2 cellular contexts compared by ENCODE assay signal in genomic region chr3:197627772-197628523, GRCh38.
TF ChIP-seq lines count a peak whose summit lies in the region.
"Not testable (repeated sequence)": the region's sequence is repeated elsewhere in the genome, so short reads cannot be mapped to it uniquely, and the experiment has no call there.

No MANE protein-coding gene starts in this region.

TF ChIP-seq in WTC11, 78 proteins besides CTCF, POLR2A, EP300 and RAD21 (continued from another document):
- peak; percentile 36; the same call in 1 of the 2 replicates for TF ChIP-seq ARID4B (CRISPR knock-in tag; IDR thresholded peaks at IDR 0.05; ENCODE audit: borderline replicate concordance)
- TF ChIP-seq TEAD1 (CRISPR knock-in tag; IDR thresholded peaks at IDR 0.05), result 0 out of 2 replicates have a peak, but pooled peaks have one; percentile 64

TF ChIP-seq in K562, 482 proteins besides CTCF, POLR2A, EP300 and RAD21 (continued from another document):
- TF ChIP-seq ATF7 (IDR thresholded peaks at IDR 0.05) (peak; percentile 71; the same call in 1 of the 2 replicates), ATF1 (tag; IDR thresholded peaks at IDR 0.05) (0 out of 2 replicates have a peak, but pooled peaks have one; percentile 21), SP1 (CRISPR knock-in tag; IDR thresholded peaks at IDR 0.05) (peak; percentile 39; the same call in 1 of the 2 replicates), RBBP5 (IDR thresholded peaks at IDR 0.05; ENCODE audit: borderline replicate concordance, insufficient read depth, low read length, poor library complexity, severe bottlenecking) (peak; percentile 80), ADNP (tag; IDR thresholded peaks at IDR 0.05) (peak; percentile 88), RBFOX2 (IDR thresholded peaks at IDR 0.05; ENCODE audit: low read depth, low read length) (peak; percentile 75), ESRRA (IDR thresholded peaks at IDR 0.05; ENCODE audit: borderline replicate concordance, low read depth) (peak; percentile 33; the same call in 1 of the 2 replicates), BCOR (IDR thresholded peaks at IDR 0.05) (0 out of 2 replicates have a peak, but pooled peaks have one; percentile 50), CCNT2 (IDR thresholded peaks at IDR 0.05; ENCODE audit: borderline replicate concordance, extremely low read depth, insufficient read length, low read depth, low read length) (peak; percentile 26), E2F6 (IDR thresholded peaks at IDR 0.05; ENCODE audit: borderline replicate concordance in 1 of 2, extremely low read depth in 1 of 2, insufficient read depth in 1 of 2, insufficient read length in 1 of 2, low read depth in 1 of 2, low read length in 1 of 2, poor library complexity in 1 of 2, severe bottlenecking in 1 of 2) (peak in 1 of 2 experiments; percentile 40), ZNF407 (IDR thresholded peaks at IDR 0.05; ENCODE audit: low read depth) (peak; percentile 70), RB1 (IDR thresholded peaks at IDR 0.05; ENCODE audit: low read depth) (0 out of 2 replicates have a peak, but pooled peaks have one; percentile 56), TAF1 (IDR thresholded peaks at IDR 0.05; ENCODE audit: control insufficient read depth, extremely low read depth, insufficient read depth, low read length, severe bottlenecking) (peak; percentile 60), MBD2 (IDR thresholded peaks at IDR 0.05; ENCODE audit: borderline replicate concordance, low read depth) (0 out of 2 replicates have a peak, but pooled peaks have one; percentile 22), CBX1 (IDR thresholded peaks at IDR 0.05; ENCODE audit: low read depth) (0 out of 2 replicates have a peak, but pooled peaks have one; percentile 49), ZBTB7A (IDR thresholded peaks at IDR 0.05; ENCODE audit: borderline replicate concordance, control insufficient read depth, low read depth, low read length) (peak; percentile 47; the same call in 1 of the 2 replicates), ZBTB2 (IDR thresholded peaks at IDR 0.05) (peak; percentile 96), L3MBTL2 (IDR thresholded peaks at IDR 0.05) (peak; percentile 40; the same call in 1 of the 2 replicates), GABPB1 (CRISPR knock-in tag; IDR thresholded peaks at IDR 0.05) (0 out of 2 replicates have a peak, but pooled peaks have one; percentile 30), TFAP4 (CRISPR knock-in tag; IDR thresholded peaks at IDR 0.05; ENCODE audit: borderline replicate concordance) (peak; percentile 38; the same call in 1 of the 2 replicates), PHF8 (IDR thresholded peaks at IDR 0.05; ENCODE audit: borderline replicate concordance, low read length) (peak; percentile 56; the same call in 1 of the 2 replicates), EGR1 (conservative IDR thresholded peaks at IDR 0.05) (peak; percentile 51), POLR2G (IDR thresholded peaks at IDR 0.05; ENCODE audit: low read depth, low read length) (peak; percentile 80), HMGXB4 (CRISPR knock-in tag; IDR thresholded peaks at IDR 0.05) (peak; percentile 38; the same call in 1 of the 2 replicates), CBX3 (IDR thresholded peaks at IDR 0.05; ENCODE audit: borderline replicate concordance in 1 of 2, low read length in 2 of 2) (0 out of 3 replicates have a peak, but pooled peaks of 1 of the 2 experiments have one; percentile 24), MEIS2 (IDR thresholded peaks at IDR 0.05; ENCODE audit: partially characterized antibody) (peak; percentile 97), CREB3L1 (IDR thresholded peaks at IDR 0.05; ENCODE audit: borderline replicate concordance, low read depth) (peak; percentile 29; the same call in 1 of the 2 replicates), SMAD4 (CRISPR knock-in tag; conservative IDR thresholded peaks at IDR 0.05) (peak; percentile 14; the same call in 1 of the 2 replicates), POLR3A (IDR thresholded peaks at IDR 0.05; ENCODE audit: borderline replicate concordance, extremely low read depth, insufficient read depth, insufficient read length) (peak; percentile 28), MNT (conservative IDR thresholded peaks at IDR 0.05) (0 out of 4 replicates have a peak, but pooled peaks of 1 of the 2 experiments have one; percentile 30), HDAC2 (IDR thresholded peaks at IDR 0.05) (0 out of 2 replicates have a peak, but pooled peaks have one; percentile 13), CXXC5 (CRISPR knock-in tag; IDR thresholded peaks at IDR 0.05) (peak; percentile 63), NRF1 (conservative IDR thresholded peaks at IDR 0.05 in 1 of 2, IDR thresholded peaks at IDR 0.05 in 1 of 2) (peak; percentile 99), KDM5B (IDR thresholded peaks at IDR 0.05; ENCODE audit: insufficient replicate concordance, low read depth, low read length) (peak; percentile 69), GTF3C2 (IDR thresholded peaks at IDR 0.05; ENCODE audit: borderline replicate concordance, extremely low read depth, insufficient read length) (peak; percentile 60)
- TF ChIP-seq ATF1 (CRISPR knock-in tag; IDR thresholded peaks at IDR 0.05), result not testable (repeated sequence)
